Comparison of ENCODE assay signal across 8 cellular contexts in genomic region chr5:158013939-158014338, GRCh38.
DNase-seq lines count a peak whose midpoint lies in the region; ATAC-seq and TF ChIP-seq lines count a peak whose summit lies in the region.

No MANE protein-coding gene starts in this region.

- TF ChIP-seq CTCF in endothelial cell (IDR thresholded peaks at IDR 0.05; ENCODE audit: unreplicated experiment) (no peak), neural crest cell (conservative IDR thresholded peaks at IDR 0.05) (peak; percentile 50), spleen (IDR thresholded peaks at IDR 0.05 in 8 of 11, conservative IDR thresholded peaks at IDR 0.05 in 3 of 11) (peak in 1 of 11 experiments; percentile 25)

- ATAC-seq in GM18909 (IDR thresholded peaks at IDR 0.05; ENCODE audit: poor library complexity, unreplicated experiment): no peak
- ATAC-seq in GM18505 (IDR thresholded peaks at IDR 0.05; ENCODE audit: unreplicated experiment): no peak

- intact Hi-C loops in spleen (cut with DNase I; ENCODE audit: low total_unique reads): no loop called here

- H3K4me1 Mint-ChIP-seq in endothelial cell (ENCODE audit: unreplicated experiment) (no peaks in the 10 kb centered on the region), neural crest cell (peaks cover 11% of the 10 kb centered on the region)

- H3K27ac ChIP-seq in spleen: no peak overlapping the region

- 9 to 26% (median 14%) methylated on average over 5 to 6 of the region's 6 CpGs for WGBS in spleen, 5 donors

- H3K4me3 ChIP-seq in MG63: no peak overlapping the region
- H3K4me3 ChIP-seq in spleen: no peak overlapping the region

- H3K27me3 Mint-ChIP-seq in endothelial cell (ENCODE audit: unreplicated experiment) (no peaks in the 10 kb centered on the region), neural crest cell (ENCODE audit: low read depth) (peaks cover 5% of the 10 kb centered on the region)

- H3K36me3 Mint-ChIP-seq in endothelial cell (ENCODE audit: low read depth, unreplicated experiment): no peaks in the 10 kb centered on the region
- H3K36me3 Mint-ChIP-seq in neural crest cell (ENCODE audit: low read depth): no peaks in the 10 kb centered on the region

- peak; percentile 32 for DNase-seq in EL
- DNase-seq in MG63: peak; percentile 44
- peak; percentile 9 for DNase-seq in endothelial cell (ENCODE audit: low spot score)
- DNase-seq in neural crest cell (ENCODE audit: low read depth, low spot score): no peak
- no peak for DNase-seq in activated effector memory CD4-positive, alpha-beta T cell treated with Interleukin-2 at 50 U/mL for 16 hours
- DNase-seq in spleen: no peak

- H3K9me3 Mint-ChIP-seq in endothelial cell (ENCODE audit: unreplicated experiment) (no peaks in the 10 kb centered on the region), neural crest cell (no peaks in the 10 kb centered on the region)

- TF ChIP-seq POLR2A in spleen (IDR thresholded peaks at IDR 0.05) (no peak), GM18505 (IDR thresholded peaks at IDR 0.05; ENCODE audit: borderline replicate concordance, extremely low read depth, insufficient read depth, insufficient read length) (no peak)

- H3K27me3 ChIP-seq in MG63: no peaks in the 10 kb centered on the region; the same call in 1 of the 2 replicates
- H3K27me3 ChIP-seq in spleen (replicated peaks in 1 of 7): no peaks in the 10 kb centered on the region

- H3K9me3 ChIP-seq in MG63 (no peaks in the 10 kb centered on the region), spleen (no peaks in the 10 kb centered on the region)

- H3K4me3 Mint-ChIP-seq in endothelial cell (ENCODE audit: unreplicated experiment) (no peak overlapping the region), neural crest cell (no peak overlapping the region)

- H3K36me3 ChIP-seq in MG63: no peaks in the 10 kb centered on the region
- no peaks in the 10 kb centered on the region for H3K36me3 ChIP-seq in spleen

- H3K4me1 ChIP-seq in spleen: no peaks in the 10 kb centered on the region

- H3K27ac Mint-ChIP-seq in endothelial cell (ENCODE audit: unreplicated experiment) (no peak overlapping the region), neural crest cell (ENCODE audit: unreplicated experiment) (no peak overlapping the region)

Comparison
In these comparisons a context has a peak if more than half of its experiments do, and no peak if none do; other contexts are left out.
1. DNase-seq: peak in EL (single experiment), MG63 (single experiment) and endothelial cell (single experiment); none in neural crest cell (single experiment), activated effector memory CD4-positive, alpha-beta T cell treated with Interleukin-2 at 50 U/mL for 16 hours (single experiment) and spleen (single experiment).